8 cellular contexts compared by ENCODE assay signal in the genomic region with DNA sequence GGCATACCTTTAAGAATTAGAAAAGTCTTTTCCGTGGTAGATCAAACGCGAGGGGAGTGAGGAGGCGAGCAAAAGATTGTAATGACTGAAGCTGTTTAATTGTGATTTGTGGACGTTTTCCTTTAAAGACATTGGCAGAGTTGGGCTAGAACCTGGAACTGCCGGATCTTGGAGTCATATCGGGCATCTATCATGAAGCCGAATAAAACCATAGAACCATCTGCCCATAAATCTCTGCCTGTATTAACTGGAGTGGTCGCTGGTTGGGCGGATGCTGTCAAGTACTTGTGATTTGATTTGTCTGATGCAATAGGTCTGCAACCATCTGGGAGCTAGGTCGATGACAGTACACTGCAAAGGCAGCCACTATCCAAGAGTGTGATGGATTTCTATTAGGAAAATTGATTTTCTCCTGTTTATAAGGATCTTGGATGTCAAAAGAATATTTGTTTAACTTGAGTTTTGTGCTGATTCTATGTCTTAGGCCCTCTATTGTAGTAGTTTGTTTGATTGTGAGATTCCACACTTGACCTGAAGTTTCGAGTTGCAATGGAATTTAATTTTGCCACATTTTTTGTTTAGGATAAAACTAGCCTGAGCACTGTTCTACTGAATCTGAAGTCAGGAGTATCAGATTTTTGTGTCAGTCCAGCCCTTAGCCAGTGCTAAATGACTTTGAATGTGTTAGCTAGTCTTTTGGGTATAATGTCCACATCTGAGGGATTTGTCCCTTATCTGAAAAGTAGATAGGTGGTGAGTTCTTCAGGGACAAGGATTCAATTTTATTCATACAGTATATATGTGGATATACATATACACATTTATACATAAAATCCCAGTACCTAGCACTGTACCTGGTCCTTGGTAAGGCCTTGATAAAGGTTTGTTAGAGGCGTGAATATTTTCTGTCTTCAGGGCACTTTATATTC. TPM values are rescaled to one million over a fixed set of nuclear protein-coding genes. Genes with fewer than 3 reads are reported as not detected.
DNase-seq lines count a peak whose midpoint lies in the region; ATAC-seq and TF ChIP-seq lines count a peak whose summit lies in the region.

No MANE protein-coding gene starts in this region.

- TF ChIP-seq CTCF in fibroblast of pulmonary artery (IDR thresholded peaks at IDR 0.05; ENCODE audit: low read length, missing control alignments) (no peak), neural progenitor cell (IDR thresholded peaks at IDR 0.05) (no peak), vagina (IDR thresholded peaks at IDR 0.05) (no peak)

- peaks cover 60% of the 10 kb centered on the region for H3K79me2 ChIP-seq in neural progenitor cell (ENCODE audit: low read depth)

- peak overlapping the region; percentile 97 for H3K4me3 ChIP-seq in fibroblast of pulmonary artery (replicated peaks; ENCODE audit: low read depth, low read length)
- H3K4me3 ChIP-seq in neural progenitor cell, result peak overlapping the region; percentile 98
- peak overlapping the region; percentile 78 to 91 for H3K4me3 ChIP-seq in vagina

- ATAC-seq in HG03354 (IDR thresholded peaks at IDR 0.05; ENCODE audit: poor library complexity, severe bottlenecking, unreplicated experiment), result peak; percentile 33
- ATAC-seq in GM21528 (IDR thresholded peaks at IDR 0.05; ENCODE audit: low FRiP score, unreplicated experiment), result no peak

- H3K27me3 ChIP-seq in neural progenitor cell (no peaks in the 10 kb centered on the region), vagina (no peaks in the 10 kb centered on the region)

- H3K9me3 ChIP-seq in neural progenitor cell (ENCODE audit: low read depth) (no peaks in the 10 kb centered on the region), vagina (no peaks in the 10 kb centered on the region)

- H3K36me3 Mint-ChIP-seq in neural progenitor cell, result peaks cover 8% of the 10 kb centered on the region

- peaks cover 8% of the 10 kb centered on the region for H3F3A ChIP-seq in neural progenitor cell (ENCODE audit: low read depth)

- H3K4me2 ChIP-seq in neural progenitor cell, result peak overlapping the region; percentile 97

- intact Hi-C loops in vagina (cut with DNase I), result loop anchor here (5.0 kb wide), 1 partner anchor 113 kb away; no protein-coding TSS in a partner anchor

- H3K4me1 ChIP-seq in neural progenitor cell (peaks cover 13% of the 10 kb centered on the region), vagina (peaks cover 32% of the 10 kb centered on the region)

- DNase-seq in COLO829 (ENCODE audit: low spot score) (peak; percentile 45), NCI-H82 treated with DMSO at 0.1 percent for 48 hours (lab: John Stamatoyannopoulos, UW; ENCODE audit: unreplicated experiment) (peak; percentile 92), fibroblast of pulmonary artery (ENCODE audit: low read depth) (peak; percentile 88), neural progenitor cell (ENCODE audit: low spot score) (no peak), vagina (ENCODE audit: extremely low spot score in 2 of 2) (no peak)
- peak; percentile 49 to 58 for DNase-seq in activated T-cell treated with anti-CD3 and anti-CD28 coated beads, Interleukin-2, amount 50 U/mL, for 48 hours

- H4K20me1 ChIP-seq in neural progenitor cell (ENCODE audit: low read depth), result peaks cover 21% of the 10 kb centered on the region

- H3K4me1 Mint-ChIP-seq in neural progenitor cell, result peaks cover 23% of the 10 kb centered on the region

- H2AFZ ChIP-seq in neural progenitor cell (replicated peaks), result no peak overlapping the region

- H3K27me3 Mint-ChIP-seq in neural progenitor cell (ENCODE audit: insufficient read depth, low read depth), result no peaks in the 10 kb centered on the region

- peak overlapping the region; percentile 71 for H3K9ac ChIP-seq in neural progenitor cell

- peak overlapping the region; percentile 39 for H3K27ac Mint-ChIP-seq in neural progenitor cell

- H3K36me3 ChIP-seq in neural progenitor cell (no peaks in the 10 kb centered on the region), vagina (no peaks in the 10 kb centered on the region)

- H3K27ac ChIP-seq in neural progenitor cell (no peak overlapping the region), vagina (peak overlapping the region; percentile 93)

- TF ChIP-seq POLR2A in vagina (IDR thresholded peaks at IDR 0.05), result peak in 1 of 2 donors; percentile 21

- no peaks in the 10 kb centered on the region for H3K9me3 Mint-ChIP-seq in neural progenitor cell

- H3K4me3 Mint-ChIP-seq in neural progenitor cell, result peak overlapping the region; percentile 88

RNA-seq across cellular contexts. Expression of a gene that starts 1.2 kb away (rescaled TPM):
- total RNA-seq in neural progenitor cell (ENCODE audit: low replicate concordance) (118 and 128 TPM in 2 replicates), vagina (135 TPM)

RNA-seq across cellular contexts. Expression of a gene that starts 34.4 kb away (rescaled TPM):
- total RNA-seq in neural progenitor cell (ENCODE audit: low replicate concordance) (11.1 and 26.5 TPM in 2 replicates), vagina (38.5 TPM)

Comparison
In these comparisons a context has a peak if more than half of its experiments do, and no peak if none do; other contexts are left out.
1. DNase-seq: peak in COLO829 (single experiment), NCI-H82 treated with DMSO at 0.1 percent for 48 hours (single experiment), activated T-cell treated with anti-CD3 and anti-CD28 coated beads, Interleukin-2, amount 50 U/mL, for 48 hours (2 of 2) and fibroblast of pulmonary artery (single experiment); none in neural progenitor cell (single experiment) and vagina (0 of 2).
2. Peak in every context shown above with its lines, with median percentiles within 50 percentile points of each other: H3K4me3 ChIP-seq.